20 cellular contexts compared by ENCODE assay signal in the genomic region with DNA sequence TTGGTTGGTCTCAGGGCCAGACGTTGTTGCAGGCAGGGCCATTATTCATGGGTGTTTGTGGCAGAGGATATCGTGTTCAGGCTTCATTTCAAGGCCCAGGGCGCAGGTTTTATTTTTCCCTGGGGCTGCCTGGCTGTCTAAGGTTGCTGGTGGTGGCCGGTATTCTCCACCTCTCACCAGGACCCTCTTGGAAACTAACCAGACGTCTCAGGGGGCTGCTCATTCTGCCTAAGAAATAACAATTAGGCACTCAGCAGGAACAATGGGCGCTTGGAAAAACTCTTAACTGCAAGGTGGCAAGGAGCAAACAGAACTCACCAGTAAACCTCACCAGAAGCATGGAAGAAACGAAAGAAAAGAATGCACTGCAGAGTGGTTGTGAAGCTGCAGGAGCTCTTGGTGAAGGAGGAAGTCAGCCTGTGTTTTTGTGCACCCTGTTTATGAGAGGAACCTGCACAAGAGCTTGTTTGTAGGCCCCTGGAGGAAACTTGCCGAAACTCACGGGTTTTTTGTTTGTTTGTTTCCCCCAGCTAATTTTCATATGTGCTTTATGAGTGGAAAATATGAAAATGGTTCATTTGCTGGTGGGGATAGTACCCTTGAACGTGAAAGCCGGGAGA.
DNase-seq lines count a peak whose midpoint lies in the region; ATAC-seq, FAIRE-seq and TF ChIP-seq lines count a peak whose summit lies in the region.
"Had no signal": no experiment of that assay in that cellular context is flagged by ENCODE, and none has a peak within 500 bp of the region (broad histone marks: within the 10 kb centered on the region; RNA-seq: fewer than 3 reads in every experiment).

No MANE protein-coding gene starts in this region.

- H2AK5ac ChIP-seq in H1 (ENCODE audit: low read depth, low read length), result no peak overlapping the region

- no peak for FAIRE-seq in H1 (lab: Jason Lieb, UNC)
- FAIRE-seq: G401.6 had no signal

- no peak for TF ChIP-seq CTCF in GM12864 (IDR thresholded peaks at IDR 0.05; ENCODE audit: low read depth, low read length, missing control alignments)
- no peak for TF ChIP-seq CTCF in HEK293 (tag by site-specific recombination; IDR thresholded peaks at IDR 0.05)
- TF ChIP-seq CTCF in H1 (IDR thresholded peaks at IDR 0.05; ENCODE audit: control extremely low read depth in 1 of 3, insufficient read depth in 1 of 3, low read depth in 1 of 3, low read length in 3 of 3), result no peak
- TF ChIP-seq CTCF in nephron progenitor cell (IDR thresholded peaks at IDR 0.05), result no peak
- no peak for TF ChIP-seq CTCF in uterus (IDR thresholded peaks at IDR 0.05)

- no peak overlapping the region for H2AFZ ChIP-seq in H1 (ENCODE audit: low read length)
- H2AFZ ChIP-seq: PC-9 had no signal

- H3K23me2 ChIP-seq in H1 (ENCODE audit: low read depth, low read length), result no peaks in the 10 kb centered on the region

- H3K27ac ChIP-seq in HEK293 (ENCODE audit: extremely low read depth, low read depth, low read length) (no peak overlapping the region), H1 (ENCODE audit: low read depth, low read length) (no peak overlapping the region), uterus (no peak overlapping the region)
- H3K27ac ChIP-seq: HL-60, KMS-11, PC-9, RWPE1 had no signal

- no peaks in the 10 kb centered on the region for H3K79me2 ChIP-seq in H1 (ENCODE audit: control insufficient read depth in 1 of 2, insufficient read depth in 2 of 2, low read length in 2 of 2)

- no peaks in the 10 kb centered on the region for H3K36me3 ChIP-seq in HEK293 (ENCODE audit: control insufficient read depth in 2 of 2, insufficient read depth in 1 of 2, low read length in 2 of 2)
- no peaks in the 10 kb centered on the region for H3K36me3 ChIP-seq in H1 (ENCODE audit: control insufficient read depth in 2 of 4, insufficient read depth in 4 of 4, low read length in 3 of 4)
- no peaks in the 10 kb centered on the region for H3K36me3 ChIP-seq in uterus

- peaks cover 72% of the 10 kb centered on the region for H3K4me1 Mint-ChIP-seq in nephron progenitor cell
- H3K4me1 Mint-ChIP-seq: CD4-positive, CD25-positive, alpha-beta regulatory T cell had no signal

- no peak overlapping the region for H3K23ac ChIP-seq in H1 (ENCODE audit: insufficient read length)

- no peak overlapping the region for H3K56ac ChIP-seq in H1 (replicated peaks; ENCODE audit: insufficient read length, low read depth, low read length)

- 0 out of 2 replicates have a peak overlapping the region, but pooled peaks have one; percentile 33 for H2BK12ac ChIP-seq in H1 (ENCODE audit: low read depth, low read length)

- no peak overlapping the region for H4K5ac ChIP-seq in H1 (ENCODE audit: insufficient read length, low read depth, low read length)

- no peaks in the 10 kb centered on the region for H4K20me1 ChIP-seq in H1 (replicated peaks in 1 of 2; ENCODE audit: control insufficient read depth in 1 of 2, insufficient read depth in 2 of 2, low read length in 2 of 2)

- H3K9me3 Mint-ChIP-seq in nephron progenitor cell, result peaks cover 7% of the 10 kb centered on the region
- H3K9me3 Mint-ChIP-seq: CD4-positive, CD25-positive, alpha-beta regulatory T cell had no signal

- intact Hi-C loops in uterus (cut with DNase I; ENCODE audit: low total_unique reads), result no loop called here

- H3K4me3 ChIP-seq in GM12864 (ENCODE audit: low read depth, low read length) (no peak overlapping the region), HEK293 (ENCODE audit: low read depth, low read length) (no peak overlapping the region), H1 (ENCODE audit: extremely low read depth in 1 of 4, insufficient read depth in 2 of 4, low read depth in 3 of 4, low read length in 4 of 4) (no peak overlapping the region), uterus (no peak overlapping the region)
- H3K4me3 ChIP-seq: PC-9 had no signal

- CTCF ChIA-PET in HEK293 (lab: Yijun Ruan, JAX), result interaction anchor here (0.5 kb wide), 1 partner anchor 466 kb away, joined by 5 read pairs; no protein-coding TSS in a partner anchor
- CTCF ChIA-PET in H1 (lab: Charles Lee; ENCODE audit: partially characterized antibody), result interaction anchor here (1.0 to 1.2 kb wide), 2 partner anchors 17 to 18 kb away, joined by 3 to 5 read pairs; no protein-coding TSS in a partner anchor

- TF ChIP-seq RAD21 in H1 (IDR thresholded peaks at IDR 0.05 in 1 of 2, conservative IDR thresholded peaks at IDR 0.05 in 1 of 2; ENCODE audit: low read depth in 2 of 2, low read length in 2 of 2), result no peak

- H3K14ac ChIP-seq in H1 (ENCODE audit: insufficient read length), result no peak overlapping the region

- H3K4me1 ChIP-seq in HEK293 (ENCODE audit: control insufficient read depth, insufficient read depth, low read length) (no peaks in the 10 kb centered on the region), H1 (replicated peaks in 1 of 4; ENCODE audit: control insufficient read depth in 3 of 4, insufficient read depth in 4 of 4, low read length in 3 of 4) (peaks cover 0 to 11% (median 7%) of the 10 kb centered on the region in 4 experiments; a peak in 6 of 7 replicates), uterus (no peaks in the 10 kb centered on the region)

- WGBS in H1 (ENCODE audit: extremely low coverage in 1 of 2, insufficient coverage in 1 of 2, insufficient read length in 1 of 2, insufficient replicate concordance in 2 of 2, low coverage in 1 of 2, low lambda C conversion rate in 2 of 2, missing lambda C conversion rate in 1 of 2), 2 experiments, result 76% methylated on average over 11 of the region's 11 CpGs; no CpG with 5 or more reads in 1 of the 2 experiments

- no peak for TF ChIP-seq POLR2A in H1 (IDR thresholded peaks at IDR 0.05; ENCODE audit: control extremely low read depth in 1 of 2, low read depth in 2 of 2, low read length in 2 of 2)
- TF ChIP-seq POLR2A in uterus (IDR thresholded peaks at IDR 0.05), result no peak

- H2BK20ac ChIP-seq in H1 (ENCODE audit: low read length), result no peak overlapping the region

- H3K27me3 Mint-ChIP-seq in nephron progenitor cell (ENCODE audit: low read depth, poor library complexity), result no peaks in the 10 kb centered on the region
- H3K27me3 Mint-ChIP-seq: CD4-positive, CD25-positive, alpha-beta regulatory T cell had no signal

- H4K91ac ChIP-seq in H1 (replicated peaks; ENCODE audit: insufficient read length, low read length), result peak overlapping the region; percentile 56

- H4K8ac ChIP-seq in H1 (ENCODE audit: extremely low read depth, insufficient read depth, low read length), result no peak overlapping the region

- POLR2A ChIA-PET in HEK293 (lab: Yijun Ruan, JAX), result no interaction called here
- POLR2A ChIA-PET in H1 (lab: Charles Lee; ENCODE audit: partially characterized antibody), result no interaction called here

- H3K4me3 Mint-ChIP-seq in nephron progenitor cell, result peak overlapping the region; percentile 15
- H3K4me3 Mint-ChIP-seq: CD4-positive, CD25-positive, alpha-beta regulatory T cell had no signal

- H2BK120ac ChIP-seq in H1 (replicated peaks; ENCODE audit: low read depth, low read length), result no peak overlapping the region

- H3K4ac ChIP-seq in H1 (replicated peaks; ENCODE audit: insufficient read length, low read depth, low read length), result no peak overlapping the region

- no peaks in the 10 kb centered on the region for H3K36me3 Mint-ChIP-seq in nephron progenitor cell (ENCODE audit: low read depth)
- H3K36me3 Mint-ChIP-seq: CD4-positive, CD25-positive, alpha-beta regulatory T cell had no signal

- ATAC-seq in HG03095 (IDR thresholded peaks at IDR 0.05; ENCODE audit: unreplicated experiment), result no peak

- 0 out of 2 replicates have a peak overlapping the region, but pooled peaks have one; percentile 75 for H3K18ac ChIP-seq in H1 (ENCODE audit: extremely low read depth, low read length)

- H2BK5ac ChIP-seq in H1 (ENCODE audit: low read depth, low read length), result no peak overlapping the region

- H3K9ac ChIP-seq in H1 (replicated peaks in 1 of 4; ENCODE audit: extremely low read depth in 1 of 4, low read depth in 3 of 4, low read length in 3 of 4), result no peak overlapping the region
- H3K9ac ChIP-seq: KMS-11, SK-N-SH had no signal

- no peaks in the 10 kb centered on the region for H3K79me1 ChIP-seq in H1 (ENCODE audit: low read depth, low read length)

- H3K27me3 ChIP-seq in H1 (replicated peaks in 1 of 4; ENCODE audit: control insufficient read depth in 3 of 4, extremely low read depth in 1 of 4, insufficient read depth in 3 of 4, low read length in 3 of 4) (no peaks in the 10 kb centered on the region; a peak in 1 of 7 replicates), uterus (no peaks in the 10 kb centered on the region)

- H3K9me3 ChIP-seq in HEK293 (ENCODE audit: control insufficient read depth, insufficient read depth, low read depth, low read length) (no peaks in the 10 kb centered on the region), H1 (ENCODE audit: insufficient read depth in 2 of 2, low read depth in 1 of 2, low read length in 1 of 2) (no peaks in the 10 kb centered on the region), uterus (no peaks in the 10 kb centered on the region)
- H3K9me3 ChIP-seq: SK-N-SH had no signal

- DNase-seq in GM12864 (ENCODE audit: low read depth) (peak; percentile 30), H1 (ENCODE audit: low read depth in 1 of 2, low spot score in 2 of 2) (no peak), nephron progenitor cell (peak; percentile 45), RKO (ENCODE audit: low spot score) (no peak), uterus (no peak)
- DNase-seq: CD4-positive, CD25-positive, alpha-beta regulatory T cell; NCI-H1105; NCI-H2029 treated with DMSO at 0.1 percent for 48 hours; NCI-H2171 treated with DMSO at 0.1 percent for 48 hours; NCI-H446; NCI-H526; PC-9; SIG-M5; SK-N-SH had no signal

- no peak for TF ChIP-seq EP300 in H1 (IDR thresholded peaks at IDR 0.05; ENCODE audit: borderline replicate concordance in 1 of 2, low read depth in 2 of 2, low read length in 2 of 2)

- peak overlapping the region; percentile 96 for H3K27ac Mint-ChIP-seq in nephron progenitor cell
- H3K27ac Mint-ChIP-seq: CD4-positive, CD25-positive, alpha-beta regulatory T cell had no signal

- no peak overlapping the region for H2BK15ac ChIP-seq in H1 (ENCODE audit: low read length)

- H3K4me2 ChIP-seq in H1 (ENCODE audit: insufficient read depth in 1 of 2, low read depth in 2 of 2, low read length in 2 of 2), result peak overlapping the region in 1 of 2 experiments; percentile 22; a peak in 1 of 4 replicates
- H3K4me2 ChIP-seq: KMS-11, PC-9, SK-N-SH had no signal

TF ChIP-seq in H1, 55 proteins besides CTCF, POLR2A, EP300 and RAD21 (continues in another document):
- TF ChIP-seq SP1 (IDR thresholded peaks at IDR 0.05; ENCODE audit: low read depth, low read length), result no peak

Comparison
In these comparisons a context has a peak if more than half of its experiments do, and no peak if none do; other contexts are left out.
1. DNase-seq: peak in GM12864 (single experiment) and nephron progenitor cell (single experiment); none in H1 (0 of 2), RKO (single experiment) and uterus (0 of 2).